ENCODE assay signal across 33 cellular contexts in the genomic region with DNA sequence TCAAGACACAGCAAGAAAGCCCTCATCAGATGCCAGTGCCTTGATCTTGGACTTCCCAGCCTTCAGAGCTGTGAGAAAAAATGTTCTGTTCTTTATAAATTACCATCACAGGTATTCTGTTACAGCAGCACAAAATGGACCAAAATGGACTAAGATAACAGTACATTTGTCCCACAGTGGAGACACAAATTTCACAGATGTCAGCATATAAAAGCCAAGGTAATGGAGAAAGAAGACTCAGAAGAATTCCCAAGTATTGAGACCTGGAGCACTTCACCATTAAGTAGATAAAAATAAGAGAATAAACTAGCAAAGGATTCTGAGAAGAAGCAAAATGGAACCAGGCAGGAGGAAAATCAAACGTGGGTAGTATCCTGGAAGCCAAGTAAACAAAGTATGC.
"Had no signal": no experiment of that assay in that cellular context is flagged by ENCODE, and none has a peak within 500 bp of the region (broad histone marks: within the 10 kb centered on the region; RNA-seq: fewer than 3 reads in every experiment).

No MANE protein-coding gene starts in this region.

- H3K9me3 ChIP-seq: ascending aorta, body of pancreas, breast epithelium had no signal

- ATAC-seq: activated naive CD4-positive, alpha-beta T cell treated with anti-CD3 and anti-CD28 coated beads, Interleukin-2, amount 50 U/mL, for 72 hours; activated naive CD8-positive, alpha-beta T cell treated with anti-CD3 and anti-CD28 coated beads, Interleukin-2, amount 50 U/mL, for 24 hours; activated T-cell treated with anti-CD3 and anti-CD28 coated beads, Interleukin-2, amount 50 U/mL, for 4 hours; activated T-cell treated with anti-CD3 and anti-CD28 coated beads, Interleukin-2, amount 50 U/mL, for 72 hours; activated T-helper 17 cell treated with anti-CD3 and anti-CD28 coated beads, Interleukin-2, amount 50 U/mL, for 72 hours; body of pancreas had no signal

- H3K36me3 ChIP-seq: adrenal gland, brain microvascular endothelial cell, breast epithelium, cardiac muscle cell had no signal

- DNase-seq: activated effector memory CD4-positive, alpha-beta T cell treated with anti-CD3 and anti-CD28 coated beads, Interleukin-2, amount 50 U/mL, for 16 hours; activated effector memory CD4-positive, alpha-beta T cell treated with Interleukin-2 at 50 U/mL for 16 hours; activated gamma-delta T cell; activated gamma-delta T cell treated with Interleukin-2 at 50 U/mL for 16 hours; activated naive CD4-positive, alpha-beta T cell; activated naive CD4-positive, alpha-beta T cell treated with anti-CD3 and anti-CD28 coated beads for 36 hours; activated naive CD4-positive, alpha-beta T cell treated with anti-CD3 and anti-CD28 coated beads, Interleukin-2, amount 10 ng/mL, durations not matched to agents 7 days and 5 days; activated naive CD4-positive, alpha-beta T cell treated with anti-CD3 and anti-CD28 coated beads, Interleukin-2, amount 50 U/mL, for 16 hours; activated naive CD4-positive, alpha-beta T cell treated with Interleukin-2 at 50 U/mL for 16 hours; activated naive CD8-positive, alpha-beta T cell treated with anti-CD3 and anti-CD28 coated beads for 36 hours; activated naive CD8-positive, alpha-beta T cell treated with anti-CD3 and anti-CD28 coated beads, Interleukin-2, amount 10 ng/mL, durations not matched to agents 7 days and 5 days; activated naive CD8-positive, alpha-beta T cell treated with anti-CD3 and anti-CD28 coated beads, Interleukin-2, amount 50 U/mL, for 24 hours; activated T-cell treated with anti-CD3 and anti-CD28 coated beads, Interleukin-2, amount 50 U/mL, for 24 hours; activated T-cell treated with anti-CD3 and anti-CD28 coated beads, Interleukin-2, amount 50 U/mL, for 4 hours; activated T-cell treated with anti-CD3 and anti-CD28 coated beads, Interleukin-2, amount 50 U/mL, for 48 hours; activated T-cell treated with anti-CD3 and anti-CD28 coated beads, Interleukin-2, amount 50 U/mL, for 72 hours; adrenal gland; amniotic stem cell; amygdala; anterior cingulate cortex; aorta; body of pancreas; brain microvascular endothelial cell; caudate nucleus; central memory CD4-positive, alpha-beta T cell; cerebellar nuclear complex had no signal

- FAIRE-seq: astrocyte, bronchial epithelial cell had no signal

- H3K4me1 ChIP-seq: adrenal gland, ascending aorta, body of pancreas, breast epithelium had no signal

- H3K4me3 ChIP-seq: adrenal gland, ascending aorta, body of pancreas, breast epithelium, cardiac muscle cell had no signal

- H3K27me3 ChIP-seq: adrenal gland, ascending aorta, body of pancreas, brain microvascular endothelial cell, breast epithelium, cardiac muscle cell had no signal

- H3K27ac ChIP-seq: adrenal gland, ascending aorta, body of pancreas, brain microvascular endothelial cell, breast epithelium, cardiac muscle cell had no signal
